ENCODE assay signal across 1 cellular context in the genomic region with DNA sequence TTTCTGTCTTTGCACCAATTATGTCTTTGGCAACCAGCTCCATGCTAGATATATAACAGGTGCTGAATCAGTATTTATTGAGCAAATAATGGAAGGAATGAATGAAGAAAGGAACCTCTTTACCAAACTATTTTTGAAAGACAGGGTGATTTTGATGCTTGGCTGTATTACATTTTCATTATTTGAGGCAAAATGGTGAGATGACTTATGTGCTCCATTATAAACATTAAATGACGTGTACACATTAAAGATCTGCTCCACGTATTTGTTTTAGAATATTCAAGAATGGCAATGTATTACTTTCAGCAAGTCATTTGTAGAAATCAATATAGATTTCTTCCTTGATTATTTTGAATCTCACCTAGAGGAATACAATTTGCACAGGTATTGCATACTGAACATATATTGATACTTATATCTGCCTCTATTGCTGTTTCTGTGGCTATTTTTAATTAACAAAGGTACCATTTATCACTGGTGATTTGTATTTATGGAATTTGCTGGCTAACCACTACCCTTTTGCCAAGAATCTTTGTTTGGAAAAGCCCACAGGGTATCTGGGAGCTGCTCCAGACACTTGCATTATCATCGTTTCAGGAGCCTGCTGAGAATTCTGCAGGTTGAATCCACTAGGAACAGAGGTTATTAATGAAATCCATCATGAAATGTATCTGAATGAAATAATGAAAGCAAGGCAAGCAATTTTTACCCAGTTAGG.
A peak's percentile ranks its signal among the peaks of the same experiment; 100 is the strongest.
TF ChIP-seq lines count a peak whose summit lies in the region.

No MANE protein-coding gene starts in this region.

TF ChIP-seq in SK-N-SH, 30 proteins besides CTCF, POLR2A, EP300 and RAD21 (continued from another document):
- TF ChIP-seq FOSL2 (IDR thresholded peaks at IDR 0.05; ENCODE audit: borderline replicate concordance, low read depth) (peak; percentile 56), ELF1 (IDR thresholded peaks at IDR 0.05) (no peak), GABPA (IDR thresholded peaks at IDR 0.05; ENCODE audit: low read depth) (no peak), CHD2 (IDR thresholded peaks at IDR 0.05; ENCODE audit: low read length, partially characterized antibody) (no peak), NFIC (IDR thresholded peaks at IDR 0.05; ENCODE audit: borderline replicate concordance) (peak; percentile 85; the same call in 1 of the 2 replicates), TEAD4 (IDR thresholded peaks at IDR 0.05; ENCODE audit: borderline replicate concordance, insufficient read depth) (peak; percentile 59; the same call in 1 of the 2 replicates)
- TF ChIP-seq, protein P1, sequence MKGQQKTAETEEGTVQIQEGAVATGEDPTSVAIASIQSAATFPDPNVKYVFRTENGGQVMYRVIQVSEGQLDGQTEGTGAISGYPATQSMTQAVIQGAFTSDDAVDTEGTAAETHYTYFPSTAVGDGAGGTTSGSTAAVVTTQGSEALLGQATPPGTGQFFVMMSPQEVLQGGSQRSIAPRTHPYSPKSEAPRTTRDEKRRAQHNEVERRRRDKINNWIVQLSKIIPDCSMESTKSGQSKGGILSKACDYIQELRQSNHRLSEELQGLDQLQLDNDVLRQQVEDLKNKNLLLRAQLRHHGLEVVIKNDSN (IDR thresholded peaks at IDR 0.05; ENCODE audit: borderline replicate concordance, low read depth): no peak
- TF ChIP-seq, protein P2, sequence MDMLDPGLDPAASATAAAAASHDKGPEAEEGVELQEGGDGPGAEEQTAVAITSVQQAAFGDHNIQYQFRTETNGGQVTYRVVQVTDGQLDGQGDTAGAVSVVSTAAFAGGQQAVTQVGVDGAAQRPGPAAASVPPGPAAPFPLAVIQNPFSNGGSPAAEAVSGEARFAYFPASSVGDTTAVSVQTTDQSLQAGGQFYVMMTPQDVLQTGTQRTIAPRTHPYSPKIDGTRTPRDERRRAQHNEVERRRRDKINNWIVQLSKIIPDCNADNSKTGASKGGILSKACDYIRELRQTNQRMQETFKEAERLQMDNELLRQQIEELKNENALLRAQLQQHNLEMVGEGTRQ (IDR thresholded peaks at IDR 0.05; ENCODE audit: borderline replicate concordance, low read depth, low read length): no peak
- TF ChIP-seq, protein P3, sequence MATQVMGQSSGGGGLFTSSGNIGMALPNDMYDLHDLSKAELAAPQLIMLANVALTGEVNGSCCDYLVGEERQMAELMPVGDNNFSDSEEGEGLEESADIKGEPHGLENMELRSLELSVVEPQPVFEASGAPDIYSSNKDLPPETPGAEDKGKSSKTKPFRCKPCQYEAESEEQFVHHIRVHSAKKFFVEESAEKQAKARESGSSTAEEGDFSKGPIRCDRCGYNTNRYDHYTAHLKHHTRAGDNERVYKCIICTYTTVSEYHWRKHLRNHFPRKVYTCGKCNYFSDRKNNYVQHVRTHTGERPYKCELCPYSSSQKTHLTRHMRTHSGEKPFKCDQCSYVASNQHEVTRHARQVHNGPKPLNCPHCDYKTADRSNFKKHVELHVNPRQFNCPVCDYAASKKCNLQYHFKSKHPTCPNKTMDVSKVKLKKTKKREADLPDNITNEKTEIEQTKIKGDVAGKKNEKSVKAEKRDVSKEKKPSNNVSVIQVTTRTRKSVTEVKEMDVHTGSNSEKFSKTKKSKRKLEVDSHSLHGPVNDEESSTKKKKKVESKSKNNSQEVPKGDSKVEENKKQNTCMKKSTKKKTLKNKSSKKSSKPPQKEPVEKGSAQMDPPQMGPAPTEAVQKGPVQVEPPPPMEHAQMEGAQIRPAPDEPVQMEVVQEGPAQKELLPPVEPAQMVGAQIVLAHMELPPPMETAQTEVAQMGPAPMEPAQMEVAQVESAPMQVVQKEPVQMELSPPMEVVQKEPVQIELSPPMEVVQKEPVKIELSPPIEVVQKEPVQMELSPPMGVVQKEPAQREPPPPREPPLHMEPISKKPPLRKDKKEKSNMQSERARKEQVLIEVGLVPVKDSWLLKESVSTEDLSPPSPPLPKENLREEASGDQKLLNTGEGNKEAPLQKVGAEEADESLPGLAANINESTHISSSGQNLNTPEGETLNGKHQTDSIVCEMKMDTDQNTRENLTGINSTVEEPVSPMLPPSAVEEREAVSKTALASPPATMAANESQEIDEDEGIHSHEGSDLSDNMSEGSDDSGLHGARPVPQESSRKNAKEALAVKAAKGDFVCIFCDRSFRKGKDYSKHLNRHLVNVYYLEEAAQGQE (IDR thresholded peaks at IDR 0.05; ENCODE audit: low read depth, low read length): no peak
- TF ChIP-seq, protein P4, sequence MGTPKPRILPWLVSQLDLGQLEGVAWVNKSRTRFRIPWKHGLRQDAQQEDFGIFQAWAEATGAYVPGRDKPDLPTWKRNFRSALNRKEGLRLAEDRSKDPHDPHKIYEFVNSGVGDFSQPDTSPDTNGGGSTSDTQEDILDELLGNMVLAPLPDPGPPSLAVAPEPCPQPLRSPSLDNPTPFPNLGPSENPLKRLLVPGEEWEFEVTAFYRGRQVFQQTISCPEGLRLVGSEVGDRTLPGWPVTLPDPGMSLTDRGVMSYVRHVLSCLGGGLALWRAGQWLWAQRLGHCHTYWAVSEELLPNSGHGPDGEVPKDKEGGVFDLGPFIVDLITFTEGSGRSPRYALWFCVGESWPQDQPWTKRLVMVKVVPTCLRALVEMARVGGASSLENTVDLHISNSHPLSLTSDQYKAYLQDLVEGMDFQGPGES (IDR thresholded peaks at IDR 0.05; ENCODE audit: low read depth, low read length): no peak
